ENCODE assay signal across 10 cellular contexts in genomic region chr4:2932561-2932950, GRCh38. TPM values are rescaled to one million over a fixed set of nuclear protein-coding genes. Genes with fewer than 3 reads are reported as not detected.
DNase-seq lines count a peak whose midpoint lies in the region; ATAC-seq, FAIRE-seq and TF ChIP-seq lines count a peak whose summit lies in the region.
"Had no signal": no experiment of that assay in that cellular context is flagged by ENCODE, and none has a peak within 500 bp of the region (broad histone marks: within the 10 kb centered on the region; RNA-seq: fewer than 3 reads in every experiment).

No MANE protein-coding gene starts in this region.

- 89 to 96% methylated on average over 11 of the region's 11 CpGs for WGBS in pancreas, 2 donors

- peaks cover 15% of the 10 kb centered on the region for H3K36me3 ChIP-seq in CD8-positive, alpha-beta memory T cell (ENCODE audit: insufficient read depth, low read length)
- peaks cover 0 to 16% (median 0%) of the 10 kb centered on the region in 3 donors for H3K36me3 ChIP-seq in pancreas

- peaks cover 52% of the 10 kb centered on the region for H3K4me1 ChIP-seq in CD8-positive, alpha-beta memory T cell (ENCODE audit: insufficient read depth, low read length)
- H3K4me1 ChIP-seq in pancreas, result peaks cover 11 to 24% (median 19%) of the 10 kb centered on the region in 3 donors

- peak overlapping the region; percentile 49 for H3K4me3 ChIP-seq in CD8-positive, alpha-beta memory T cell (ENCODE audit: low read length)
- H3K4me3 ChIP-seq in NB4 (ENCODE audit: low read depth, low read length), result peak overlapping the region; percentile 87
- H3K4me3 ChIP-seq in dorsolateral prefrontal cortex, result peak overlapping the region in 11 of 59 donors; percentile 13 to 98 (median 94)
- H3K4me3 ChIP-seq in pancreas, result no peak overlapping the region

- peak overlapping the region; percentile 59 for H3K27ac ChIP-seq in CD8-positive, alpha-beta memory T cell (ENCODE audit: low read depth, low read length)
- H3K27ac ChIP-seq in dorsolateral prefrontal cortex (peak overlapping the region in 48 of 59 donors; percentile 38 to 95 (median 84)), pancreas (peak overlapping the region in 2 of 4 donors; percentile 8 to 60)

- POLR2A ChIA-PET in CD8-positive, alpha-beta memory T cell (lab: Charles Lee), result no interaction called here

- ATAC-seq in pancreas (no peak), GM21723 (IDR thresholded peaks at IDR 0.05; ENCODE audit: unreplicated experiment) (no peak), HG02970 (IDR thresholded peaks at IDR 0.05; ENCODE audit: low FRiP score, unreplicated experiment) (no peak)

- H3K27me3 ChIP-seq in CD8-positive, alpha-beta memory T cell (ENCODE audit: insufficient read depth, low read length, poor library complexity, severe bottlenecking), result no peaks in the 10 kb centered on the region
- H3K27me3 ChIP-seq in dorsolateral prefrontal cortex, result no peaks in the 10 kb centered on the region
- H3K27me3 ChIP-seq in pancreas, result no peaks in the 10 kb centered on the region

- H3K4me3 Mint-ChIP-seq in CD8-positive, alpha-beta memory T cell, result peak overlapping the region; percentile 87 to 96 (median 91)

- peak overlapping the region in 7 of 8 donors; percentile 93 to 99 (median 95) for H3K27ac Mint-ChIP-seq in CD8-positive, alpha-beta memory T cell

- FAIRE-seq in pancreas (lab: Jason Lieb, UNC), result no peak

- H3K27me3 Mint-ChIP-seq in CD8-positive, alpha-beta memory T cell, result no peaks in the 10 kb centered on the region

- H3K4me1 Mint-ChIP-seq in CD8-positive, alpha-beta memory T cell, result peaks cover 41 to 50% (median 46%) of the 10 kb centered on the region in 3 donors

- no peak for TF ChIP-seq POLR2A in NB4 (IDR thresholded peaks at IDR 0.05; ENCODE audit: extremely low read depth, insufficient read length)

- peak in 1 of 5 donors; percentile 52 for DNase-seq in CD8-positive, alpha-beta memory T cell
- DNase-seq in NB4 (ENCODE audit: low read depth) (no peak), dorsolateral prefrontal cortex (peak in 3 of 10 donors; percentile 26 to 46 (median 29)), pancreas (peak in 4 of 6 donors; percentile 20 to 82 (median 40)), NCI-H128 (lab: John Stamatoyannopoulos, UW; ENCODE audit: unreplicated experiment) (no peak), NCI-H345 (lab: John Stamatoyannopoulos, UW) (no peak)
- DNase-seq: activated gamma-delta T cell treated with Interleukin-2 at 50 U/mL for 16 hours, NCI-H446 treated with DMSO at 0.1 percent for 48 hours had no signal

- intact Hi-C loops in dorsolateral prefrontal cortex (cut with DNase I) (loop anchor here (2.0 to 10.0 kb wide), 3 partner anchors 90 to 170 kb away; partner anchors contain the start of gene ADD1 (in 2 of the 2)), pancreas (cut with DNase I) (loop anchor here in 2 of 3 donors (10.0 kb wide), 1 partner anchor 168 kb away; no protein-coding TSS in a partner anchor)

- H3K9me3 ChIP-seq in CD8-positive, alpha-beta memory T cell (ENCODE audit: low read length), result no peaks in the 10 kb centered on the region
- no peaks in the 10 kb centered on the region for H3K9me3 ChIP-seq in pancreas

- no peaks in the 10 kb centered on the region for H3K9me3 Mint-ChIP-seq in CD8-positive, alpha-beta memory T cell

- TF ChIP-seq CTCF in NB4 (IDR thresholded peaks at IDR 0.05; ENCODE audit: low read depth, low read length), result no peak
- TF ChIP-seq CTCF in dorsolateral prefrontal cortex (IDR thresholded peaks at IDR 0.05 in 54 of 56, conservative IDR thresholded peaks at IDR 0.05 in 2 of 56; ENCODE audit: low read depth in 1 of 56, partially characterized antibody in 56 of 56), result no peak
- no peak for TF ChIP-seq CTCF in pancreas (IDR thresholded peaks at IDR 0.05)

- peaks cover 0 to 69% (median 8%) of the 10 kb centered on the region in 3 donors for H3K36me3 Mint-ChIP-seq in CD8-positive, alpha-beta memory T cell

- CTCF ChIA-PET in CD8-positive, alpha-beta memory T cell (lab: Charles Lee), result interaction anchor here (1.0 kb wide), 1 partner anchor 10 kb away, joined by 4 read pairs; no protein-coding TSS in a partner anchor

RNA-seq across cellular contexts. Expression of gene NOP14, which starts 30.6 kb away (rescaled TPM):
- total RNA-seq in CD8-positive, alpha-beta memory T cell, result 100 to 1,000 TPM; 156 to 165 TPM
- polyA plus RNA-seq in CD8-positive, alpha-beta memory T cell, result 26.5 TPM
- total RNA-seq in dorsolateral prefrontal cortex (10 to 100 TPM in 119 of 120 experiments, 1 to 10 TPM in 1; 9.7 to 21.7 (median 15.1) TPM), pancreas (10 to 100 TPM; 15.2 to 31.0 (median 19.1) TPM)
- polyA plus RNA-seq in pancreas, result 10 to 100 TPM; 11.1 to 15.9 TPM

RNA-seq across cellular contexts. Expression of gene GRK4, which starts 30.8 kb away (rescaled TPM):
- total RNA-seq in CD8-positive, alpha-beta memory T cell, result 1 to 10 TPM; 5.4 to 7.7 TPM
- polyA plus RNA-seq in CD8-positive, alpha-beta memory T cell, result 2.5 TPM
- total RNA-seq in dorsolateral prefrontal cortex (10 to 100 TPM; 17.9 to 41.6 (median 30.0) TPM), pancreas (1 to 10 TPM; 4.6 to 6.3 (median 5.3) TPM)
- 1 to 10 TPM; 7.5 to 9.7 TPM for polyA plus RNA-seq in pancreas

Comparison
In these comparisons a context has a peak if more than half of its experiments do, and no peak if none do; other contexts are left out.
1. DNase-seq: peak in pancreas (4 of 6); none in NB4 (single experiment), NCI-H128 (single experiment) and NCI-H345 (single experiment).
2. H3K4me3 ChIP-seq: peak in CD8-positive, alpha-beta memory T cell (single experiment) and NB4 (single experiment); none in pancreas (0 of 4).
3. RNA of gene NOP14, which starts 30.6 kb away (total RNA-seq): 156 to 165 TPM in CD8-positive, alpha-beta memory T cell; 15.2 to 31.0 TPM in pancreas and 9.7 to 21.7 TPM in dorsolateral prefrontal cortex; every median in the first group is over 4 times any median in the second.